ENCODE assay signal across 12 cellular contexts in genomic region chr14:99537399-99537798, GRCh38. TPM values are rescaled to one million over a fixed set of nuclear protein-coding genes. Genes with fewer than 3 reads are reported as not detected.
A peak's percentile ranks its signal among the peaks of the same experiment; 100 is the strongest.
DNase-seq lines count a peak whose midpoint lies in the region; ATAC-seq and TF ChIP-seq lines count a peak whose summit lies in the region.
"Had no signal": no experiment of that assay in that cellular context is flagged by ENCODE, and none has a peak within 500 bp of the region (broad histone marks: within the 10 kb centered on the region; RNA-seq: fewer than 3 reads in every experiment).

No MANE protein-coding gene starts in this region.

- H3K9me3 ChIP-seq in Panc1 (ENCODE audit: control insufficient read depth, insufficient read depth, low read depth, low read length) (no peaks in the 10 kb centered on the region), fibroblast of lung (ENCODE audit: control insufficient read depth, insufficient read depth, low read depth, low read length) (no peaks in the 10 kb centered on the region), neural progenitor cell (ENCODE audit: low read depth) (no peaks in the 10 kb centered on the region)
- H3K9me3 ChIP-seq: right lobe of liver had no signal

- H3K9ac ChIP-seq in fibroblast of lung (ENCODE audit: insufficient read depth, low read length) (no peak overlapping the region), neural progenitor cell (no peak overlapping the region)

- ATAC-seq in Panc1 (peak; percentile 85), GM19351 (IDR thresholded peaks at IDR 0.05; ENCODE audit: unreplicated experiment) (no peak), HG03520 (IDR thresholded peaks at IDR 0.05; ENCODE audit: unreplicated experiment) (no peak)
- ATAC-seq: stimulated activated memory B cell treated with anti-CD40 and anti-IgM and Interleukin-4, amounts not matched to agents 10 μg/mL and 1 μg/mL and 100 μg/mL, for 72 hours had no signal

- no TSS peak for BruUV-seq in Panc1 (replicated peaks; lab: Mats Ljungman, UMichigan)

- TF ChIP-seq CTCF in Panc1 (IDR thresholded peaks at IDR 0.05) (no peak), fibroblast of lung (conservative IDR thresholded peaks at IDR 0.05 in 1 of 2, IDR thresholded peaks at IDR 0.05 in 1 of 2; ENCODE audit: low read depth in 1 of 2, low read length in 2 of 2) (no peak), neural progenitor cell (IDR thresholded peaks at IDR 0.05) (no peak)

- no peak overlapping the region for H3K4me3 Mint-ChIP-seq in neural progenitor cell
- H3K4me3 Mint-ChIP-seq: activated naive CD4-positive, alpha-beta T cell treated with anti-CD3 and anti-CD28 coated beads, Interleukin-2, amount 10 ng/mL, durations not matched to agents 7 days and 5 days; stimulated activated memory B cell treated with anti-CD40 and anti-IgM and Interleukin-4, amounts not matched to agents 10 μg/mL and 1 μg/mL and 100 μg/mL, for 72 hours had no signal

- intact Hi-C loops in Panc1 (cut with micrococcal nuclease; ENCODE audit: unreplicated experiment) = no loop called here

- H3K4me1 Mint-ChIP-seq in neural progenitor cell = peaks cover 80% of the 10 kb centered on the region
- H3K4me1 Mint-ChIP-seq: activated naive CD4-positive, alpha-beta T cell treated with anti-CD3 and anti-CD28 coated beads, Interleukin-2, amount 10 ng/mL, durations not matched to agents 7 days and 5 days had no signal

- POLR2A ChIA-PET in Panc1 (lab: Charles Lee) = no interaction called here

- H3K4me1 ChIP-seq in Panc1 (ENCODE audit: control insufficient read depth, insufficient read depth, low read length) (peaks cover 63% of the 10 kb centered on the region), fibroblast of lung (ENCODE audit: control insufficient read depth, extremely low read depth, insufficient read depth, low read length) (peaks cover 15% of the 10 kb centered on the region), neural progenitor cell (peaks cover 78% of the 10 kb centered on the region)
- H3K4me1 ChIP-seq: right lobe of liver had no signal

- peaks cover 11% of the 10 kb centered on the region for H3K27me3 Mint-ChIP-seq in neural progenitor cell (ENCODE audit: insufficient read depth, low read depth)

- H3K27me3 ChIP-seq in Panc1 (ENCODE audit: control insufficient read depth, insufficient read depth, low read length) = no peaks in the 10 kb centered on the region
- H3K27me3 ChIP-seq in fibroblast of lung (ENCODE audit: control insufficient read depth, insufficient read depth, low read length) = no peaks in the 10 kb centered on the region
- no peaks in the 10 kb centered on the region for H3K27me3 ChIP-seq in neural progenitor cell
- H3K27me3 ChIP-seq: right lobe of liver had no signal

- H3K79me2 ChIP-seq in fibroblast of lung (ENCODE audit: control insufficient read depth, insufficient read depth, low read length) = peaks cover 1% of the 10 kb centered on the region
- H3K79me2 ChIP-seq in neural progenitor cell (ENCODE audit: low read depth) = peaks cover 87% of the 10 kb centered on the region

- in situ Hi-C loops in Panc1 (cut with HindIII; ENCODE audit: low pct_unique_long_range_greater_than_20kb, low sequenced_read_pairs) = no loop called here

- H3K4me3 ChIP-seq in Panc1 (ENCODE audit: low read depth in 2 of 2, low read length in 2 of 2) (no peak overlapping the region), fibroblast of lung (replicated peaks in 1 of 4; ENCODE audit: control extremely low read depth in 1 of 4, insufficient read depth in 1 of 4, low read depth in 3 of 4, low read length in 4 of 4) (no peak overlapping the region), neural progenitor cell (no peak overlapping the region)
- H3K4me3 ChIP-seq: right lobe of liver had no signal

- H3K9me3 Mint-ChIP-seq in neural progenitor cell = no peaks in the 10 kb centered on the region
- H3K9me3 Mint-ChIP-seq: activated naive CD4-positive, alpha-beta T cell treated with anti-CD3 and anti-CD28 coated beads, Interleukin-2, amount 10 ng/mL, durations not matched to agents 7 days and 5 days; stimulated activated memory B cell treated with anti-CD40 and anti-IgM and Interleukin-4, amounts not matched to agents 10 μg/mL and 1 μg/mL and 100 μg/mL, for 72 hours had no signal

- no peaks in the 10 kb centered on the region for H4K20me1 ChIP-seq in fibroblast of lung (ENCODE audit: control insufficient read depth, extremely low read depth, insufficient read depth, low read length)
- H4K20me1 ChIP-seq in neural progenitor cell (ENCODE audit: low read depth) = peaks cover 84% of the 10 kb centered on the region

- no peaks in the 10 kb centered on the region for H3K36me3 ChIP-seq in Panc1 (ENCODE audit: control insufficient read depth, insufficient read depth, low read length)
- H3K36me3 ChIP-seq in fibroblast of lung (ENCODE audit: control insufficient read depth, insufficient read depth, low read length) = no peaks in the 10 kb centered on the region
- H3K36me3 ChIP-seq in neural progenitor cell = no peaks in the 10 kb centered on the region
- H3K36me3 ChIP-seq: right lobe of liver had no signal

- H3K27ac Mint-ChIP-seq in neural progenitor cell = no peak overlapping the region
- H3K27ac Mint-ChIP-seq: activated naive CD4-positive, alpha-beta T cell treated with anti-CD3 and anti-CD28 coated beads, Interleukin-2, amount 10 ng/mL, durations not matched to agents 7 days and 5 days; stimulated activated memory B cell treated with anti-CD40 and anti-IgM and Interleukin-4, amounts not matched to agents 10 μg/mL and 1 μg/mL and 100 μg/mL, for 72 hours had no signal

- peaks cover 1% of the 10 kb centered on the region for H3K36me3 Mint-ChIP-seq in neural progenitor cell
- H3K36me3 Mint-ChIP-seq: activated naive CD4-positive, alpha-beta T cell treated with anti-CD3 and anti-CD28 coated beads, Interleukin-2, amount 10 ng/mL, durations not matched to agents 7 days and 5 days; stimulated activated memory B cell treated with anti-CD40 and anti-IgM and Interleukin-4, amounts not matched to agents 10 μg/mL and 1 μg/mL and 100 μg/mL, for 72 hours had no signal

- peak; percentile 91 for DNase-seq in EH (ENCODE audit: low read depth)
- no peak for DNase-seq in Panc1 (ENCODE audit: low read depth, low spot score)
- peak; percentile 78 to 91 for DNase-seq in fibroblast of lung (ENCODE audit: low read depth in 2 of 2)
- peak; percentile 43 for DNase-seq in neural progenitor cell (ENCODE audit: low spot score)
- DNase-seq in activated CD4-positive, alpha-beta T cell treated with anti-CD3 and anti-CD28 coated beads, Interleukin-2, amount 50 U/mL, for 4 hours = no peak
- no peak for DNase-seq in central memory CD4-positive, alpha-beta T cell
- DNase-seq: activated naive CD4-positive, alpha-beta T cell treated with anti-CD3 and anti-CD28 coated beads, Interleukin-2, amount 10 ng/mL, durations not matched to agents 7 days and 5 days; glutamatergic neuron; right lobe of liver had no signal

- no peak overlapping the region for H3K4me2 ChIP-seq in fibroblast of lung (ENCODE audit: extremely low read depth, insufficient read depth, low read length)
- no peak overlapping the region for H3K4me2 ChIP-seq in neural progenitor cell

- H2AFZ ChIP-seq in fibroblast of lung (ENCODE audit: low read length) (no peak overlapping the region), neural progenitor cell (replicated peaks) (no peak overlapping the region)

- peaks cover 26% of the 10 kb centered on the region for H3F3A ChIP-seq in neural progenitor cell (ENCODE audit: low read depth)

- CTCF ChIA-PET in Panc1 (lab: Charles Lee) = no interaction called here

- H3K27ac ChIP-seq in Panc1 (ENCODE audit: low read length) = peak overlapping the region; percentile 69
- H3K27ac ChIP-seq in fibroblast of lung (ENCODE audit: insufficient read depth, low read length) = no peak overlapping the region
- no peak overlapping the region for H3K27ac ChIP-seq in neural progenitor cell
- H3K27ac ChIP-seq: right lobe of liver had no signal

RNA-seq across cellular contexts. Expression of gene CCNK, which starts 56.2 kb away (rescaled TPM):
- total RNA-seq in Panc1 (2021; ENCODE audit: unreplicated experiment) (47.8 TPM), fibroblast of lung (33.9 and 51.0 TPM in 2 replicates), neural progenitor cell (ENCODE audit: low replicate concordance) (18.1 and 19.0 TPM in 2 replicates)
- 23.5 TPM for polyA plus RNA-seq in Panc1 (2012; ENCODE audit: insufficient read length)
- polyA plus RNA-seq in fibroblast of lung = 7.3 and 12.9 TPM in 2 replicates
- 48.1 and 57.4 TPM in 2 replicates for polyA plus RNA-seq in fibroblast of lung (2012)
- polyA minus RNA-seq in fibroblast of lung (ENCODE audit: low replicate concordance) = 7.6 and 14.6 TPM in 2 replicates

RNA-seq across cellular contexts. Expression of gene SETD3, which starts 56.7 kb away (rescaled TPM):
- total RNA-seq in Panc1 (2021; ENCODE audit: unreplicated experiment) (51.1 TPM), fibroblast of lung (38.3 and 43.1 TPM in 2 replicates), neural progenitor cell (ENCODE audit: low replicate concordance) (54.7 and 68.0 TPM in 2 replicates)
- polyA plus RNA-seq in Panc1 (2012; ENCODE audit: insufficient read length) = 25.3 TPM
- polyA plus RNA-seq in fibroblast of lung = 30.9 TPM in 2 replicates
- 25.3 and 25.8 TPM in 2 replicates for polyA plus RNA-seq in fibroblast of lung (2012)
- polyA minus RNA-seq in fibroblast of lung (ENCODE audit: low replicate concordance) = 19.5 and 23.3 TPM in 2 replicates

Comparison
In these comparisons a context has a peak if more than half of its experiments do, and no peak if none do; other contexts are left out.
1. DNase-seq: peak in EH (single experiment), fibroblast of lung (2 of 2) and neural progenitor cell (single experiment); none in Panc1 (single experiment), activated CD4-positive, alpha-beta T cell treated with anti-CD3 and anti-CD28 coated beads, Interleukin-2, amount 50 U/mL, for 4 hours (0 of 2) and central memory CD4-positive, alpha-beta T cell (single experiment).